21 cellular contexts compared by ENCODE assay signal in genomic region chr3:168455814-168456213, GRCh38.
"Had no signal": no experiment of that assay in that cellular context is flagged by ENCODE, and none has a peak within 500 bp of the region (broad histone marks: within the 10 kb centered on the region; RNA-seq: fewer than 3 reads in every experiment).

No MANE protein-coding gene starts in this region.

- ATAC-seq: effector memory CD8-positive, alpha-beta T cell; left lobe of liver; natural killer cell treated with Interleukin-12 subunit alpha and Interleukin-12 subunit beta and Interleukin-15 and Interleukin-18, amount 100 ng/mL, for 72 hours; pancreas; right lobe of liver; stimulated activated naive B cell treated with anti-CD40 and anti-IgM and Interleukin-4, amounts not matched to agents 10 μg/mL and 1 μg/mL and 100 μg/mL, for 72 hours had no signal

- DNase-seq: cortex of kidney; effector memory CD8-positive, alpha-beta T cell; head of caudate nucleus; kidney; pancreas; small intestine; stimulated activated CD4-positive, alpha-beta T cell treated with anti-CD3 and anti-CD28 coated beads, Interleukin-15, amount 100 ng/mL, for 24 hours; stimulated activated CD4-positive, alpha-beta T cell treated with anti-CD3 and anti-CD28 coated beads, Interleukin-2, amount 100 ng/mL, for 48 hours; stimulated activated naive B cell treated with anti-CD40 and anti-IgM and Interleukin-4, amounts not matched to agents 10 μg/mL and 1 μg/mL and 100 μg/mL, for 72 hours; transverse colon had no signal

- H3K27me3 ChIP-seq: neutrophil, pancreas, right lobe of liver, transverse colon had no signal

- H3K36me3 Mint-ChIP-seq: memory B cell; natural killer cell treated with Interleukin-12 subunit alpha and Interleukin-12 subunit beta and Interleukin-15 and Interleukin-18, amount 100 ng/mL, for 72 hours; stimulated activated naive B cell treated with anti-CD40 and anti-IgM and Interleukin-4, amounts not matched to agents 10 μg/mL and 1 μg/mL and 100 μg/mL, for 72 hours had no signal

- H3K4me1 ChIP-seq: pancreas, right lobe of liver, transverse colon had no signal

- H3K27ac Mint-ChIP-seq: effector memory CD8-positive, alpha-beta T cell; memory B cell; natural killer cell treated with Interleukin-12 subunit alpha and Interleukin-12 subunit beta and Interleukin-15 and Interleukin-18, amount 100 ng/mL, for 72 hours; stimulated activated naive B cell treated with anti-CD40 and anti-IgM and Interleukin-4, amounts not matched to agents 10 μg/mL and 1 μg/mL and 100 μg/mL, for 72 hours; stimulated activated naive CD8-positive, alpha-beta T cell treated with anti-CD3 and anti-CD28 coated beads, Interleukin-15, Interleukin-2, amounts not matched to agents 100 ng/mL and 50 ng/mL, for 24 hours had no signal

- H3K9me3 ChIP-seq: neutrophil, pancreas, right lobe of liver, thoracic aorta, transverse colon had no signal

- H3K9me3 Mint-ChIP-seq: natural killer cell treated with Interleukin-12 subunit alpha and Interleukin-12 subunit beta and Interleukin-15 and Interleukin-18, amount 100 ng/mL, for 72 hours; neural crest cell; stimulated activated naive B cell treated with anti-CD40 and anti-IgM and Interleukin-4, amounts not matched to agents 10 μg/mL and 1 μg/mL and 100 μg/mL, for 72 hours; stimulated activated naive CD8-positive, alpha-beta T cell treated with anti-CD3 and anti-CD28 coated beads, Interleukin-15, Interleukin-2, amounts not matched to agents 100 ng/mL and 50 ng/mL, for 24 hours had no signal

- H3K36me3 ChIP-seq: neutrophil, pancreas, right lobe of liver, thoracic aorta, transverse colon had no signal

- H3K27me3 Mint-ChIP-seq: effector memory CD8-positive, alpha-beta T cell; memory B cell; natural killer cell treated with Interleukin-12 subunit alpha and Interleukin-12 subunit beta and Interleukin-15 and Interleukin-18, amount 100 ng/mL, for 72 hours; stimulated activated naive B cell treated with anti-CD40 and anti-IgM and Interleukin-4, amounts not matched to agents 10 μg/mL and 1 μg/mL and 100 μg/mL, for 72 hours; stimulated activated naive CD8-positive, alpha-beta T cell treated with anti-CD3 and anti-CD28 coated beads, Interleukin-15, Interleukin-2, amounts not matched to agents 100 ng/mL and 50 ng/mL, for 24 hours had no signal

- H3K27ac ChIP-seq: neutrophil, pancreas, right lobe of liver, thoracic aorta, transverse colon had no signal

- H3K4me1 Mint-ChIP-seq: memory B cell; stimulated activated naive B cell treated with anti-CD40 and anti-IgM and Interleukin-4, amounts not matched to agents 10 μg/mL and 1 μg/mL and 100 μg/mL, for 72 hours had no signal

- FAIRE-seq: endometrium, frontal cortex, kidney, pancreas, small intestine had no signal

- H3K4me3 Mint-ChIP-seq: effector memory CD8-positive, alpha-beta T cell; memory B cell; natural killer cell treated with Interleukin-12 subunit alpha and Interleukin-12 subunit beta and Interleukin-15 and Interleukin-18, amount 100 ng/mL, for 72 hours; neural crest cell; stimulated activated naive B cell treated with anti-CD40 and anti-IgM and Interleukin-4, amounts not matched to agents 10 μg/mL and 1 μg/mL and 100 μg/mL, for 72 hours; stimulated activated naive CD8-positive, alpha-beta T cell treated with anti-CD3 and anti-CD28 coated beads, Interleukin-15, Interleukin-2, amounts not matched to agents 100 ng/mL and 50 ng/mL, for 24 hours had no signal

- H3K4me3 ChIP-seq: lung, pancreas, right lobe of liver, thoracic aorta, transverse colon had no signal
